Comparison of ENCODE assay signal across 29 cellular contexts in the genomic region with DNA sequence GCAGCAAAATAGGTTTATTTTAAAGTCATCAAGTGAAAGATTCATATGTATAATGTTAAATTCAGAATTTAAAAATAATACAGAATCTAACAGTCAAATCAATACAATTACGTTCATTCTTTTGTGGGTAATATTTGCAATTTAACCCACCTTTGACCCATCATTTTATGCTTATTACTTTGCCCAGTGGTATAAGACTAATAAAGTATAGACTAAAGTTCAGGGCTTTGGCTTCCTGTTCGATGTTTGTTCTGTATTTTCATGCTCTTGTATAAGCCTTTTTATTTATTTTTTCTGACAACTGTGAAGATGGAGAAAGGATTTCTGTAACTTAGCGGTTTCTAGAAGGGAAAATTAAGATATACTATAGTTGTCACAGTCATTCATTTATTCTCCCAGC.
"Had no signal": no experiment of that assay in that cellular context is flagged by ENCODE, and none has a peak within 500 bp of the region (broad histone marks: within the 10 kb centered on the region; RNA-seq: fewer than 3 reads in every experiment).

No MANE protein-coding gene starts in this region.

- H3K27me3 Mint-ChIP-seq: stimulated activated memory B cell treated with anti-CD40 and anti-IgM and Interleukin-4, amounts not matched to agents 10 μg/mL and 1 μg/mL and 100 μg/mL, for 72 hours had no signal

- DNase-seq: activated CD4-positive, alpha-beta T cell treated with anti-CD3 and anti-CD28 coated beads for 1 hour; activated CD4-positive, alpha-beta T cell treated with anti-CD3 and anti-CD28 coated beads, Interleukin-2, amount 50 U/mL, for 1 hour; activated CD8-positive, alpha-beta memory T cell treated with anti-CD3 and anti-CD28 coated beads for 24 hours; activated effector memory CD4-positive, alpha-beta T cell treated with anti-CD3 and anti-CD28 coated beads, Interleukin-2, amount 50 U/mL, for 16 hours; activated naive CD4-positive, alpha-beta T cell treated with anti-CD3 and anti-CD28 coated beads for 36 hours; anterior cingulate cortex; dorsolateral prefrontal cortex; left ventricle myocardium superior; nephron progenitor cell; retina; sigmoid colon; stimulated activated CD4-positive, alpha-beta T cell treated with anti-CD3 and anti-CD28 coated beads, Interleukin-1b, Interleukin-23, amount 100 ng/mL, for 48 hours; stimulated activated CD4-positive, alpha-beta T cell treated with anti-CD3 and anti-CD28 coated beads, Interleukin-4, amount 100 ng/mL, for 4 hours; stimulated activated CD8-positive, alpha-beta memory T cell treated with anti-CD3 and anti-CD28 coated beads, Interleukin-4, amount 100 ng/mL, for 48 hours; stomach; SW 1271; T1000; upper lobe of left lung had no signal

- H3K36me3 ChIP-seq: prostate gland had no signal

- H3K9me3 ChIP-seq: gastroesophageal sphincter, neutrophil, prostate gland, sigmoid colon, stomach, thyroid gland, upper lobe of left lung had no signal

- H3K79me2 ChIP-seq: hepatocyte had no signal

- H3K4me2 ChIP-seq: hepatocyte, smooth muscle cell had no signal

- H3K9me3 Mint-ChIP-seq: activated naive CD4-positive, alpha-beta T cell treated with anti-CD3 and anti-CD28 coated beads for 36 hours; nephron progenitor cell; stimulated activated memory B cell treated with anti-CD40 and anti-IgM and Interleukin-4, amounts not matched to agents 10 μg/mL and 1 μg/mL and 100 μg/mL, for 72 hours; T-helper 1 cell treated with Interleukin-12 subunit alpha and Interleukin-12 subunit beta and Interleukin-4 antibody, amounts not matched to agents 30 μg/mL and 1 μg/mL, for 36 hours had no signal

- ATAC-seq: gastroesophageal sphincter; left ventricle myocardium superior; stimulated activated memory B cell treated with anti-CD40 and anti-IgM and Interleukin-4, amounts not matched to agents 10 μg/mL and 1 μg/mL and 100 μg/mL, for 72 hours had no signal

- H3K4me3 Mint-ChIP-seq: activated naive CD4-positive, alpha-beta T cell treated with anti-CD3 and anti-CD28 coated beads for 36 hours; nephron progenitor cell; stimulated activated memory B cell treated with anti-CD40 and anti-IgM and Interleukin-4, amounts not matched to agents 10 μg/mL and 1 μg/mL and 100 μg/mL, for 72 hours; T-helper 1 cell treated with Interleukin-12 subunit alpha and Interleukin-12 subunit beta and Interleukin-4 antibody, amounts not matched to agents 30 μg/mL and 1 μg/mL, for 36 hours had no signal

- H3K27ac Mint-ChIP-seq: activated naive CD4-positive, alpha-beta T cell treated with anti-CD3 and anti-CD28 coated beads for 36 hours; stimulated activated memory B cell treated with anti-CD40 and anti-IgM and Interleukin-4, amounts not matched to agents 10 μg/mL and 1 μg/mL and 100 μg/mL, for 72 hours; T-helper 1 cell treated with Interleukin-12 subunit alpha and Interleukin-12 subunit beta and Interleukin-4 antibody, amounts not matched to agents 30 μg/mL and 1 μg/mL, for 36 hours had no signal

- H3K4me1 ChIP-seq: prostate gland, upper lobe of left lung had no signal

- H3K27me3 ChIP-seq: cardiac muscle cell, dorsolateral prefrontal cortex, gastroesophageal sphincter, hepatocyte, neutrophil, sigmoid colon, stomach, thyroid gland, upper lobe of left lung had no signal

- H3K4me3 ChIP-seq: cardiac muscle cell, coronary artery, dorsolateral prefrontal cortex, gastroesophageal sphincter, hepatocyte, prostate gland, sigmoid colon, smooth muscle cell, stomach, thyroid gland, upper lobe of left lung had no signal

- H3K27ac ChIP-seq: coronary artery, gastroesophageal sphincter, hepatocyte, neutrophil, prostate gland, sigmoid colon, stomach, thyroid gland, upper lobe of left lung had no signal

- H2AFZ ChIP-seq: hepatocyte had no signal

- FAIRE-seq: endothelial cell of umbilical vein had no signal
